ENCODE assay signal across 20 cellular contexts in genomic region chr18:63112681-63113080, GRCh38.
DNase-seq lines count a peak whose midpoint lies in the region; ATAC-seq and TF ChIP-seq lines count a peak whose summit lies in the region.
"Had no signal": no experiment of that assay in that cellular context is flagged by ENCODE, and none has a peak within 500 bp of the region (broad histone marks: within the 10 kb centered on the region; RNA-seq: fewer than 3 reads in every experiment).

No MANE protein-coding gene starts in this region.

- no peaks in the 10 kb centered on the region for H3K27me3 ChIP-seq in heart right ventricle
- no peaks in the 10 kb centered on the region for H3K27me3 ChIP-seq in MM.1S (replicated peaks; ENCODE audit: insufficient read depth, low read length)
- no peaks in the 10 kb centered on the region for H3K27me3 ChIP-seq in gastrocnemius medialis
- H3K27me3 ChIP-seq: pancreas, tibial nerve had no signal

- H3K4me3 ChIP-seq in heart right ventricle (no peak overlapping the region), MM.1S (ENCODE audit: low read length) (no peak overlapping the region), gastrocnemius medialis (no peak overlapping the region)
- H3K4me3 ChIP-seq: HAP-1, pancreas, tibial nerve had no signal

- no peaks in the 10 kb centered on the region for H3K79me2 ChIP-seq in MM.1S (ENCODE audit: low read length)

- H3K36me3 ChIP-seq in heart right ventricle (no peaks in the 10 kb centered on the region), MM.1S (replicated peaks; ENCODE audit: insufficient read depth, low read length) (no peaks in the 10 kb centered on the region), gastrocnemius medialis (no peaks in the 10 kb centered on the region)
- H3K36me3 ChIP-seq: HAP-1, pancreas, tibial nerve had no signal

- WGBS in heart right ventricle, 2 donors: 69 to 75% methylated on average over 6 of the region's 6 CpGs

- no peaks in the 10 kb centered on the region for H3K9me2 ChIP-seq in MM.1S (replicated peaks; ENCODE audit: insufficient read depth, low read length)

- peaks cover 0 to 17% (median 14%) of the 10 kb centered on the region in 9 donors for H3K4me1 ChIP-seq in heart right ventricle
- peaks cover 20% of the 10 kb centered on the region for H3K4me1 ChIP-seq in MM.1S (ENCODE audit: low read length)
- H3K4me1 ChIP-seq in gastrocnemius medialis: peaks cover 14 to 15% of the 10 kb centered on the region in 2 donors
- H3K4me1 ChIP-seq: pancreas had no signal

- DNase-seq in heart right ventricle (no peak), Right ventricle myocardium inferior (ENCODE audit: missing footprints) (no peak), MM.1S (no peak), OCI-M1 (lab: John Stamatoyannopoulos, UW) (peak; percentile 13), gastrocnemius medialis (no peak), SK-N-DZ (ENCODE audit: low spot score) (no peak)
- DNase-seq: activated B cell treated with CpG ODN at 0.5 μM for 24 hours; activated naive CD4-positive, alpha-beta T cell treated with anti-CD3 and anti-CD28 coated beads, Interleukin-2, amount 10 ng/mL, durations not matched to agents 7 days and 5 days; effector CD4-positive, alpha-beta T cell; foreskin fibroblast; mammary epithelial cell; NCI-H1694; NCI-H526; pancreas; stimulated activated CD4-positive, alpha-beta T cell treated with anti-CD3 and anti-CD28 coated beads, Interleukin-2, amount 100 ng/mL, for 48 hours; SW 1271 had no signal

- intact Hi-C loops in heart right ventricle (cut with DNase I) (loop anchor here in 2 of 10 donors (10.0 kb wide), 1 partner anchor 88 kb away; no protein-coding TSS in a partner anchor), Right ventricle myocardium inferior (cut with DNase I) (no loop called here), gastrocnemius medialis (cut with DNase I; ENCODE audit: low total_unique reads) (loop anchor here (10.0 kb wide), 1 partner anchor 88 kb away; no protein-coding TSS in a partner anchor)

- H3F3A ChIP-seq in MM.1S (ENCODE audit: insufficient read depth, low read length): peaks cover 8% of the 10 kb centered on the region; the same call in 1 of the 2 replicates

- ATAC-seq in heart right ventricle: peak in 3 of 8 donors; percentile 17 to 46 (median 23)
- no peak for ATAC-seq in Right ventricle myocardium inferior
- no peak for ATAC-seq in gastrocnemius medialis
- ATAC-seq in HG02840 (IDR thresholded peaks at IDR 0.05; ENCODE audit: low FRiP score, unreplicated experiment): no peak
- no peak for ATAC-seq in activated CD4-positive, CD25-positive, alpha-beta regulatory T cell treated with anti-CD3 and anti-CD28 coated beads, Interleukin-2, amount 50 U/mL, for 24 hours

- in situ Hi-C loops in gastrocnemius medialis (cut with MboI; ENCODE audit: low sequenced_read_pairs in 4 of 4): loop anchor here in 1 of 4 donors (10.0 kb wide), 1 partner anchor 98 kb away; no protein-coding TSS in a partner anchor

- H3K9ac ChIP-seq in MM.1S (ENCODE audit: low read length): no peak overlapping the region

- no peak for TF ChIP-seq POLR2A in gastrocnemius medialis (IDR thresholded peaks at IDR 0.05)

- H3K4me2 ChIP-seq in MM.1S (ENCODE audit: low read depth, low read length): peak overlapping the region; percentile 58; the same call in 1 of the 2 replicates

- no peak for TF ChIP-seq CTCF in heart right ventricle (IDR thresholded peaks at IDR 0.05)
- TF ChIP-seq CTCF in MM.1S (IDR thresholded peaks at IDR 0.05; ENCODE audit: low read length): no peak
- no peak for TF ChIP-seq CTCF in gastrocnemius medialis (IDR thresholded peaks at IDR 0.05 in 4 of 5, conservative IDR thresholded peaks at IDR 0.05 in 1 of 5)

- H3K9me3 ChIP-seq in heart right ventricle (peaks cover 0 to 5% (median 0%) of the 10 kb centered on the region in 11 donors), MM.1S (replicated peaks; ENCODE audit: insufficient read depth, low read length) (no peaks in the 10 kb centered on the region), gastrocnemius medialis (no peaks in the 10 kb centered on the region)
- H3K9me3 ChIP-seq: HAP-1, pancreas, tibial nerve had no signal

- H3K27ac ChIP-seq in heart right ventricle: peak overlapping the region in 6 of 10 donors; percentile 27 to 74 (median 62)
- H3K27ac ChIP-seq in MM.1S (ENCODE audit: low read length): no peak overlapping the region
- H3K27ac ChIP-seq in gastrocnemius medialis: peak overlapping the region in 3 of 4 donors; percentile 8 to 44 (median 16)
- H3K27ac ChIP-seq: pancreas, tibial nerve had no signal

- no peak overlapping the region for H2AFZ ChIP-seq in MM.1S (ENCODE audit: low read length)

- H4K20me1 ChIP-seq in MM.1S (ENCODE audit: insufficient read depth, low read length): no peaks in the 10 kb centered on the region
